Comparison of ENCODE assay signal across 27 cellular contexts in the genomic region with DNA sequence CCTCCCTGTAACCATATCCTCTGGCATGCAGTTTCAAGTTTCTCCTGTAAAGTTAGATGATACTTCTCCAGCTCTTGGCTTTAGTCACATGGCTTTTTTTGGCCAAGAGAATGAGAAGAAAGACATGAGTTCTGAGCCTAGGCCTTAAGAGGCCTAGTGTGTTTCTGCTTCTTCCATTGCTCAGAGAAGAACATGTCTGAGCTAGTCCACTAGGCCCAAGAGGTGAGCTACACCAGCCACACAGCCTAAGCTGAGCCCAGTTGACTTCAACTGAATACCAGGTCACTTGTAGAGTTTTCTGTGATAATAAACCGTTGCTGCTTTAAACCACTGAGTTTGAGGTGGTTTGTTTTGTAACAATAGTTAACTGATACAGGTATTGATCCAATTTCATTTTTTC. TPM values are rescaled to one million over a fixed set of nuclear protein-coding genes. Genes with fewer than 3 reads are reported as not detected.
"Had no signal": no experiment of that assay in that cellular context is flagged by ENCODE, and none has a peak within 500 bp of the region (broad histone marks: within the 10 kb centered on the region; RNA-seq: fewer than 3 reads in every experiment).

No MANE protein-coding gene starts in this region.

- H3K4me1 ChIP-seq: adrenal gland, left lung, right lobe of liver, upper lobe of right lung had no signal

- H3K4me3 Mint-ChIP-seq: activated CD4-positive, alpha-beta T cell treated with anti-CD3 and anti-CD28 coated beads, Interleukin-2, amount 10 ng/mL, durations not matched to agents 7 days and 5 days; activated CD8-positive, alpha-beta memory T cell treated with anti-CD3 and anti-CD28 coated beads, Interleukin-2, amount 10 ng/mL, durations not matched to agents 7 days and 5 days; activated CD8-positive, alpha-beta T cell treated with anti-CD3 and anti-CD28 coated beads for 36 hours; activated naive CD8-positive, alpha-beta T cell; immature natural killer cell; naive thymus-derived CD4-positive, alpha-beta T cell; neural crest cell; stimulated activated memory B cell treated with anti-CD40 and anti-IgM and Interleukin-4, amounts not matched to agents 10 μg/mL and 1 μg/mL and 100 μg/mL, for 72 hours; T-cell; T-helper 2 cell treated with Interferon-gamma antibody and Interleukin-4, amounts not matched to agents 5 μg/mL and 100 μg/mL, for 36 hours had no signal

- H3K9me3 ChIP-seq: adrenal gland, ascending aorta, left lung, right lobe of liver, upper lobe of right lung had no signal

- H3K36me3 Mint-ChIP-seq: activated CD8-positive, alpha-beta memory T cell treated with anti-CD3 and anti-CD28 coated beads, Interleukin-2, amount 10 ng/mL, durations not matched to agents 7 days and 5 days; activated naive CD8-positive, alpha-beta T cell; immature natural killer cell; naive thymus-derived CD4-positive, alpha-beta T cell; stimulated activated memory B cell treated with anti-CD40 and anti-IgM and Interleukin-4, amounts not matched to agents 10 μg/mL and 1 μg/mL and 100 μg/mL, for 72 hours; T-cell had no signal

- ATAC-seq: activated CD8-positive, alpha-beta memory T cell treated with anti-CD3 and anti-CD28 coated beads, Interleukin-2, amount 10 ng/mL, durations not matched to agents 7 days and 5 days; activated CD8-positive, alpha-beta T cell treated with anti-CD3 and anti-CD28 coated beads for 36 hours; left lung; naive thymus-derived CD4-positive, alpha-beta T cell; right lobe of liver; stimulated activated memory B cell treated with anti-CD40 and anti-IgM and Interleukin-4, amounts not matched to agents 10 μg/mL and 1 μg/mL and 100 μg/mL, for 72 hours; T-cell; upper lobe of right lung had no signal

- H2AFZ ChIP-seq: hepatocyte had no signal

- H3K9me3 Mint-ChIP-seq: activated CD4-positive, alpha-beta T cell treated with anti-CD3 and anti-CD28 coated beads, Interleukin-2, amount 10 ng/mL, durations not matched to agents 7 days and 5 days; activated CD8-positive, alpha-beta T cell treated with anti-CD3 and anti-CD28 coated beads for 36 hours; stimulated activated memory B cell treated with anti-CD40 and anti-IgM and Interleukin-4, amounts not matched to agents 10 μg/mL and 1 μg/mL and 100 μg/mL, for 72 hours; T-helper 2 cell treated with Interferon-gamma antibody and Interleukin-4, amounts not matched to agents 5 μg/mL and 100 μg/mL, for 36 hours had no signal

- H3K27ac ChIP-seq: adrenal gland, ascending aorta, coronary artery, hepatocyte, left lung, right lobe of liver, skin epidermis, upper lobe of right lung, VCaP had no signal

- H3K36me3 ChIP-seq: adrenal gland, ascending aorta, left lung, right lobe of liver, upper lobe of right lung had no signal

- H3K4me2 ChIP-seq: hepatocyte had no signal

- H3K27ac Mint-ChIP-seq: activated CD4-positive, alpha-beta T cell treated with anti-CD3 and anti-CD28 coated beads, Interleukin-2, amount 10 ng/mL, durations not matched to agents 7 days and 5 days; activated CD8-positive, alpha-beta memory T cell treated with anti-CD3 and anti-CD28 coated beads, Interleukin-2, amount 10 ng/mL, durations not matched to agents 7 days and 5 days; activated CD8-positive, alpha-beta T cell treated with anti-CD3 and anti-CD28 coated beads for 36 hours; activated naive CD8-positive, alpha-beta T cell; immature natural killer cell; naive thymus-derived CD4-positive, alpha-beta T cell; stimulated activated memory B cell treated with anti-CD40 and anti-IgM and Interleukin-4, amounts not matched to agents 10 μg/mL and 1 μg/mL and 100 μg/mL, for 72 hours; T-cell; T-helper 2 cell treated with Interferon-gamma antibody and Interleukin-4, amounts not matched to agents 5 μg/mL and 100 μg/mL, for 36 hours had no signal

- H3K79me2 ChIP-seq: hepatocyte had no signal

- H3K4me3 ChIP-seq: adrenal gland, ascending aorta, coronary artery, hepatocyte, left lung, lung, right lobe of liver, skin epidermis, upper lobe of right lung had no signal

- H3K4me1 Mint-ChIP-seq: activated CD4-positive, alpha-beta T cell treated with anti-CD3 and anti-CD28 coated beads, Interleukin-2, amount 10 ng/mL, durations not matched to agents 7 days and 5 days; activated CD8-positive, alpha-beta memory T cell treated with anti-CD3 and anti-CD28 coated beads, Interleukin-2, amount 10 ng/mL, durations not matched to agents 7 days and 5 days; immature natural killer cell; naive thymus-derived CD4-positive, alpha-beta T cell; neural crest cell; stimulated activated memory B cell treated with anti-CD40 and anti-IgM and Interleukin-4, amounts not matched to agents 10 μg/mL and 1 μg/mL and 100 μg/mL, for 72 hours; T-cell had no signal

- H3K27me3 ChIP-seq: adrenal gland, ascending aorta, hepatocyte, left lung, right lobe of liver, upper lobe of right lung had no signal

- H3K27me3 Mint-ChIP-seq: activated CD8-positive, alpha-beta memory T cell treated with anti-CD3 and anti-CD28 coated beads, Interleukin-2, amount 10 ng/mL, durations not matched to agents 7 days and 5 days; activated CD8-positive, alpha-beta T cell treated with anti-CD3 and anti-CD28 coated beads for 36 hours; stimulated activated memory B cell treated with anti-CD40 and anti-IgM and Interleukin-4, amounts not matched to agents 10 μg/mL and 1 μg/mL and 100 μg/mL, for 72 hours had no signal

- DNase-seq: activated CD4-positive, alpha-beta T cell treated with anti-CD3 and anti-CD28 coated beads, Interleukin-2, amount 10 ng/mL, durations not matched to agents 7 days and 5 days; activated CD4-positive, CD25-positive, alpha-beta regulatory T cell treated with anti-CD3 and anti-CD28 coated beads, Interleukin-2, amount 50 U/mL, for 72 hours; activated CD8-positive, alpha-beta memory T cell treated with anti-CD3 and anti-CD28 coated beads, Interleukin-2, amount 10 ng/mL, durations not matched to agents 7 days and 5 days; activated gamma-delta T cell treated with Interleukin-2 at 50 U/mL for 16 hours; adrenal gland; cerebellar nuclear complex; glutamatergic neuron; immature natural killer cell; kidney glomerular epithelial cell; left lung; naive thymus-derived CD4-positive, alpha-beta T cell; occipital lobe; posterior cingulate gyrus; right lobe of liver; T-cell; upper lobe of right lung had no signal

RNA-seq across cellular contexts. Expression of a gene that starts 19.9 kb away (rescaled TPM):
- total RNA-seq: activated CD4-positive, alpha-beta T cell treated with anti-CD3 and anti-CD28 coated beads, Interleukin-2, amount 10 ng/mL, durations not matched to agents 7 days and 5 days; activated CD8-positive, alpha-beta memory T cell treated with anti-CD3 and anti-CD28 coated beads, Interleukin-2, amount 10 ng/mL, durations not matched to agents 7 days and 5 days; activated CD8-positive, alpha-beta T cell treated with anti-CD3 and anti-CD28 coated beads for 36 hours; naive thymus-derived CD4-positive, alpha-beta T cell had no signal
- polyA plus RNA-seq: immature natural killer cell; naive thymus-derived CD4-positive, alpha-beta T cell had no signal
